ENCODE assay signal across 8 cellular contexts in genomic region chr13:46665630-46666482, GRCh38.
A peak's percentile ranks its signal among the peaks of the same experiment; 100 is the strongest.
DNase-seq lines count a peak whose midpoint lies in the region; ATAC-seq and TF ChIP-seq lines count a peak whose summit lies in the region.

No MANE protein-coding gene starts in this region.

- no peak for TF ChIP-seq POLR2A in adrenal gland (IDR thresholded peaks at IDR 0.05)

- H3K27me3 ChIP-seq in BLaER1 (no peaks in the 10 kb centered on the region), adrenal gland (no peaks in the 10 kb centered on the region)

- peaks cover 26% of the 10 kb centered on the region; the same call in 1 of the 2 replicates for H4K20me1 ChIP-seq in BLaER1

- DNase-seq in lung microvascular endothelial cell (ENCODE audit: low read depth in 2 of 2) = peak; percentile 41 to 50
- no peak for DNase-seq in ecto neural progenitor cell (ENCODE audit: low spot score)
- no peak for DNase-seq in dedifferentiated amniotic fluid mesenchymal stem cell (ENCODE audit: extremely low spot score)
- DNase-seq in A172 (ENCODE audit: low spot score) = no peak
- DNase-seq in adrenal gland = no peak

- intact Hi-C loops in adrenal gland (cut with DNase I) = no loop called here

- TF ChIP-seq CTCF in VCaP (conservative IDR thresholded peaks at IDR 0.05) = no peak
- no peak for TF ChIP-seq CTCF in adrenal gland (IDR thresholded peaks at IDR 0.05)

- no peak overlapping the region for H3K4me3 ChIP-seq in BLaER1
- no peak overlapping the region for H3K4me3 ChIP-seq in adrenal gland

- H3K4me2 ChIP-seq in BLaER1 = peak overlapping the region; percentile 60; the same call in 1 of the 2 replicates

- 60 to 70% (median 62%) methylated on average over 7 of the region's 7 CpGs for WGBS in adrenal gland, 4 donors

- no peak overlapping the region for H3K9ac ChIP-seq in BLaER1

- H3K9me3 ChIP-seq in BLaER1 (no peaks in the 10 kb centered on the region), adrenal gland (replicated peaks in 1 of 3) (no peaks in the 10 kb centered on the region)

- peaks cover 20% of the 10 kb centered on the region for H3K36me3 ChIP-seq in BLaER1
- H3K36me3 ChIP-seq in adrenal gland (replicated peaks in 1 of 2) = no peaks in the 10 kb centered on the region

- ATAC-seq in GM21447 (IDR thresholded peaks at IDR 0.05; ENCODE audit: unreplicated experiment) = peak; percentile 38

- H3K4me1 ChIP-seq in BLaER1 (peaks cover 39% of the 10 kb centered on the region), adrenal gland (replicated peaks in 1 of 2) (peaks cover 5 to 33% of the 10 kb centered on the region in 2 donors)

- 0 out of 2 replicates have a peak overlapping the region, but pooled peaks have one; percentile 0 for H3K27ac ChIP-seq in BLaER1
- H3K27ac ChIP-seq in VCaP = peak overlapping the region; percentile 91
- H3K27ac ChIP-seq in adrenal gland = peak overlapping the region in 1 of 5 donors; percentile 27

Comparison
In these comparisons a context has a peak if more than half of its experiments do, and no peak if none do; other contexts are left out.
1. DNase-seq: peak in lung microvascular endothelial cell (2 of 2); none in ecto neural progenitor cell (single experiment), dedifferentiated amniotic fluid mesenchymal stem cell (single experiment), A172 (single experiment) and adrenal gland (0 of 7).